In genomic region chr10:27741173-27742091, GRCh38 we compare ENCODE assay signal across 1 cellular context.
A peak's percentile ranks its signal among the peaks of the same experiment; 100 is the strongest.
TF ChIP-seq lines count a peak whose summit lies in the region.

No MANE protein-coding gene starts in this region.

TF ChIP-seq in WTC11, 78 proteins besides CTCF, POLR2A, EP300 and RAD21 (continued from another document):
- 0 out of 2 replicates have a peak, but pooled peaks have one; percentile 25 for TF ChIP-seq ARID4B (CRISPR knock-in tag; IDR thresholded peaks at IDR 0.05; ENCODE audit: borderline replicate concordance)
- TF ChIP-seq RORB (CRISPR knock-in tag; IDR thresholded peaks at IDR 0.05), result no peak
- TF ChIP-seq ESRRA (CRISPR knock-in tag; IDR thresholded peaks at IDR 0.05; ENCODE audit: borderline replicate concordance), result peak; percentile 82; the same call in 1 of the 2 replicates
- TF ChIP-seq ETV6 (CRISPR knock-in tag; IDR thresholded peaks at IDR 0.05), result peak; percentile 81; the same call in 1 of the 2 replicates
- TF ChIP-seq ZNF121 (CRISPR knock-in tag; IDR thresholded peaks at IDR 0.05), result no peak
